In genomic region chr21:33234618-33235520, GRCh38 we compare ENCODE assay signal across 12 cellular contexts. TPM values are rescaled to one million over a fixed set of nuclear protein-coding genes. Genes with fewer than 3 reads are reported as not detected.
DNase-seq lines count a peak whose midpoint lies in the region; ATAC-seq, FAIRE-seq and TF ChIP-seq lines count a peak whose summit lies in the region.
"Had no signal": no experiment of that assay in that cellular context is flagged by ENCODE, and none has a peak within 500 bp of the region (broad histone marks: within the 10 kb centered on the region; RNA-seq: fewer than 3 reads in every experiment).

No MANE protein-coding gene starts in this region.

- intact Hi-C loops in endothelial cell of umbilical vein (cut with micrococcal nuclease): no loop called here
- intact Hi-C loops in prostate gland (cut with DNase I): no loop called here

- CTCF ChIA-PET in activated naive CD4-positive, alpha-beta T cell treated with anti-CD3 and anti-CD28 coated beads, Interleukin-2, amount 10 ng/mL, durations not matched to agents 7 days and 5 days (lab: Charles Lee): no interaction called here
- CTCF ChIA-PET in endothelial cell of umbilical vein (lab: Charles Lee): interaction anchor here (1.5 kb wide), 1 partner anchor 35 kb away, joined by 4 read pairs; no protein-coding TSS in a partner anchor

- peak; percentile 8 for ATAC-seq in stimulated activated naive CD8-positive, alpha-beta T cell treated with anti-CD3 and anti-CD28 coated beads, Interleukin-15, amount 100 ng/mL, for 72 hours
- ATAC-seq: upper lobe of right lung had no signal

- no peaks in the 10 kb centered on the region for H3K27me3 Mint-ChIP-seq in activated naive CD4-positive, alpha-beta T cell treated with anti-CD3 and anti-CD28 coated beads, Interleukin-2, amount 50 U/mL, for 24 hours
- H3K27me3 Mint-ChIP-seq in activated naive CD4-positive, alpha-beta T cell treated with anti-CD3 and anti-CD28 coated beads, Interleukin-2, amount 10 ng/mL, durations not matched to agents 7 days and 5 days: no peaks in the 10 kb centered on the region
- H3K27me3 Mint-ChIP-seq in stimulated activated naive CD8-positive, alpha-beta T cell treated with anti-CD3 and anti-CD28 coated beads, Interleukin-15, amount 100 ng/mL, for 72 hours: no peaks in the 10 kb centered on the region

- TSS peak; percentile 77 for BruUV-seq in endothelial cell of umbilical vein (replicated peaks; lab: Mats Ljungman, UMichigan)

- DNase-seq in activated naive CD4-positive, alpha-beta T cell treated with anti-CD3 and anti-CD28 coated beads, Interleukin-2, amount 10 ng/mL, durations not matched to agents 7 days and 5 days: no peak
- DNase-seq in NB4 (ENCODE audit: low read depth): no peak
- no peak for DNase-seq in endothelial cell of umbilical vein (ENCODE audit: low read depth, low spot score)
- no peak for DNase-seq in stimulated activated naive CD8-positive, alpha-beta T cell treated with anti-CD3 and anti-CD28 coated beads, Interleukin-15, amount 100 ng/mL, for 72 hours
- no peak for DNase-seq in prostate gland (ENCODE audit: low spot score)
- DNase-seq in cortex of kidney (lab: John Stamatoyannopoulos, UW): no peak
- DNase-seq in T-helper 1 cell: no peak
- DNase-seq: NCI-H1092 treated with DMSO at 0.1 percent for 48 hours, NCI-H2227 treated with DMSO at 0.1 percent for 48 hours, PC-9, upper lobe of right lung had no signal

- no peaks in the 10 kb centered on the region for H4K20me1 ChIP-seq in endothelial cell of umbilical vein (replicated peaks; ENCODE audit: control insufficient read depth, extremely low read depth, insufficient read depth, low read length)

- H3K27ac ChIP-seq in endothelial cell of umbilical vein (ENCODE audit: insufficient read depth, low read depth, low read length) (no peak overlapping the region), prostate gland (no peak overlapping the region)
- H3K27ac ChIP-seq: PC-9, upper lobe of right lung had no signal

- peaks cover 58% of the 10 kb centered on the region for H3K79me2 ChIP-seq in endothelial cell of umbilical vein (ENCODE audit: control insufficient read depth, insufficient read depth, low read length)

- H2AFZ ChIP-seq in endothelial cell of umbilical vein (ENCODE audit: low read depth, low read length): no peak overlapping the region
- H2AFZ ChIP-seq: PC-9 had no signal

- H3K36me3 Mint-ChIP-seq in activated naive CD4-positive, alpha-beta T cell treated with anti-CD3 and anti-CD28 coated beads, Interleukin-2, amount 50 U/mL, for 24 hours: peaks cover 22% of the 10 kb centered on the region
- H3K36me3 Mint-ChIP-seq in activated naive CD4-positive, alpha-beta T cell treated with anti-CD3 and anti-CD28 coated beads, Interleukin-2, amount 10 ng/mL, durations not matched to agents 7 days and 5 days: peaks cover 58% of the 10 kb centered on the region

- H3K9me3 ChIP-seq in endothelial cell of umbilical vein (replicated peaks; ENCODE audit: control insufficient read depth, insufficient read depth, low read length) (no peaks in the 10 kb centered on the region), prostate gland (no peaks in the 10 kb centered on the region)
- H3K9me3 ChIP-seq: upper lobe of right lung had no signal

- FAIRE-seq in endothelial cell of umbilical vein (lab: Jason Lieb, UNC): no peak

- H3K4me1 ChIP-seq in endothelial cell of umbilical vein (ENCODE audit: control insufficient read depth, extremely low read depth, insufficient read depth, low read length): peaks cover 41% of the 10 kb centered on the region
- no peaks in the 10 kb centered on the region for H3K4me1 ChIP-seq in prostate gland (replicated peaks)

- H3K27ac Mint-ChIP-seq in activated naive CD4-positive, alpha-beta T cell treated with anti-CD3 and anti-CD28 coated beads, Interleukin-2, amount 50 U/mL, for 24 hours: peak overlapping the region; percentile 94
- no peak overlapping the region for H3K27ac Mint-ChIP-seq in activated naive CD4-positive, alpha-beta T cell treated with anti-CD3 and anti-CD28 coated beads, Interleukin-2, amount 10 ng/mL, durations not matched to agents 7 days and 5 days
- no peak overlapping the region for H3K27ac Mint-ChIP-seq in stimulated activated naive CD8-positive, alpha-beta T cell treated with anti-CD3 and anti-CD28 coated beads, Interleukin-15, amount 100 ng/mL, for 72 hours

- H3K4me3 ChIP-seq in NB4 (ENCODE audit: low read depth, low read length): no peak overlapping the region
- no peak overlapping the region for H3K4me3 ChIP-seq in endothelial cell of umbilical vein (replicated peaks in 1 of 3; ENCODE audit: insufficient read depth in 1 of 3, low read depth in 1 of 3, low read length in 3 of 3)
- H3K4me3 ChIP-seq in prostate gland: no peak overlapping the region
- H3K4me3 ChIP-seq: PC-9, upper lobe of right lung had no signal

- no peak overlapping the region for H3K9ac ChIP-seq in endothelial cell of umbilical vein (replicated peaks; ENCODE audit: extremely low read depth, insufficient read depth, low read length)

- TF ChIP-seq POLR2A in NB4 (IDR thresholded peaks at IDR 0.05; ENCODE audit: extremely low read depth, insufficient read length) (peak; percentile 13), endothelial cell of umbilical vein (IDR thresholded peaks at IDR 0.05; ENCODE audit: low read depth, low read length) (no peak), prostate gland (IDR thresholded peaks at IDR 0.05) (no peak)

- peak overlapping the region; percentile 76 for H3K4me3 Mint-ChIP-seq in activated naive CD4-positive, alpha-beta T cell treated with anti-CD3 and anti-CD28 coated beads, Interleukin-2, amount 50 U/mL, for 24 hours
- no peak overlapping the region for H3K4me3 Mint-ChIP-seq in activated naive CD4-positive, alpha-beta T cell treated with anti-CD3 and anti-CD28 coated beads, Interleukin-2, amount 10 ng/mL, durations not matched to agents 7 days and 5 days
- no peak overlapping the region for H3K4me3 Mint-ChIP-seq in stimulated activated naive CD8-positive, alpha-beta T cell treated with anti-CD3 and anti-CD28 coated beads, Interleukin-15, amount 100 ng/mL, for 72 hours

- dilution Hi-C loops in endothelial cell of umbilical vein (cut with MboI; ENCODE audit: extremely low pct_ligation_motif_present, low sequenced_read_pairs): no loop called here

- H3K27me3 ChIP-seq in endothelial cell of umbilical vein (ENCODE audit: control insufficient read depth in 2 of 2, insufficient read depth in 2 of 2, low read length in 2 of 2): no peaks in the 10 kb centered on the region
- H3K27me3 ChIP-seq in prostate gland (replicated peaks; ENCODE audit: insufficient read depth): no peaks in the 10 kb centered on the region
- H3K27me3 ChIP-seq: upper lobe of right lung had no signal

- 91% methylated on average over 3 of the region's 3 CpGs for WGBS in prostate gland

- H3K36me3 ChIP-seq in endothelial cell of umbilical vein (ENCODE audit: control insufficient read depth in 2 of 2, extremely low read depth in 1 of 2, insufficient read depth in 2 of 2, low read length in 2 of 2) (no peaks in the 10 kb centered on the region), prostate gland (no peaks in the 10 kb centered on the region)
- H3K36me3 ChIP-seq: upper lobe of right lung had no signal

- H3K9me1 ChIP-seq in endothelial cell of umbilical vein (replicated peaks; ENCODE audit: control insufficient read depth, extremely low read depth, insufficient read depth, low read length): no peaks in the 10 kb centered on the region

- POLR2A ChIA-PET in endothelial cell of umbilical vein (lab: Charles Lee): no interaction called here

- no peaks in the 10 kb centered on the region for H3K9me3 Mint-ChIP-seq in activated naive CD4-positive, alpha-beta T cell treated with anti-CD3 and anti-CD28 coated beads, Interleukin-2, amount 50 U/mL, for 24 hours
- H3K9me3 Mint-ChIP-seq in activated naive CD4-positive, alpha-beta T cell treated with anti-CD3 and anti-CD28 coated beads, Interleukin-2, amount 10 ng/mL, durations not matched to agents 7 days and 5 days: no peaks in the 10 kb centered on the region
- H3K9me3 Mint-ChIP-seq in stimulated activated naive CD8-positive, alpha-beta T cell treated with anti-CD3 and anti-CD28 coated beads, Interleukin-15, amount 100 ng/mL, for 72 hours: no peaks in the 10 kb centered on the region

- no peak overlapping the region for H3K4me2 ChIP-seq in endothelial cell of umbilical vein (ENCODE audit: insufficient read depth, low read length)
- H3K4me2 ChIP-seq: PC-9 had no signal

- H3K4me1 Mint-ChIP-seq in activated naive CD4-positive, alpha-beta T cell treated with anti-CD3 and anti-CD28 coated beads, Interleukin-2, amount 50 U/mL, for 24 hours: peaks cover 87% of the 10 kb centered on the region
- H3K4me1 Mint-ChIP-seq in activated naive CD4-positive, alpha-beta T cell treated with anti-CD3 and anti-CD28 coated beads, Interleukin-2, amount 10 ng/mL, durations not matched to agents 7 days and 5 days: peaks cover 69% of the 10 kb centered on the region
- H3K4me1 Mint-ChIP-seq in stimulated activated naive CD8-positive, alpha-beta T cell treated with anti-CD3 and anti-CD28 coated beads, Interleukin-15, amount 100 ng/mL, for 72 hours: peaks cover 79% of the 10 kb centered on the region

- no peak for TF ChIP-seq CTCF in NB4 (IDR thresholded peaks at IDR 0.05; ENCODE audit: low read depth, low read length)
- TF ChIP-seq CTCF in endothelial cell of umbilical vein (IDR thresholded peaks at IDR 0.05; ENCODE audit: extremely low read depth in 1 of 2, insufficient read depth in 1 of 2, low read depth in 1 of 2, low read length in 2 of 2): no peak
- TF ChIP-seq CTCF in prostate gland (IDR thresholded peaks at IDR 0.05): no peak

RNA-seq across cellular contexts. Expression of gene IFNAR2, which starts 5.1 kb away (rescaled TPM):
- total RNA-seq in endothelial cell of umbilical vein (37.0 and 42.1 TPM in 2 replicates), prostate gland (1 to 10 TPM; 5.7 to 7.0 TPM)
- polyA plus RNA-seq in endothelial cell of umbilical vein: 19.8 and 22.8 TPM in 2 replicates
- 29.7 and 31.4 TPM in 2 replicates for polyA plus RNA-seq in endothelial cell of umbilical vein (2011; cell fraction: cytosol; rRNA removed)
- polyA plus RNA-seq in endothelial cell of umbilical vein (2011; cell fraction: nucleus; rRNA removed): 23.2 and 27.8 TPM in 2 replicates
- 37.4 and 42.8 TPM in 2 replicates for polyA plus RNA-seq in endothelial cell of umbilical vein (2012)
- polyA minus RNA-seq in endothelial cell of umbilical vein: 33.0 and 44.7 TPM in 2 replicates
- polyA minus RNA-seq in endothelial cell of umbilical vein (2011; cell fraction: cytosol; rRNA and poly(A)+ RNA removed): 7.1 TPM
- 17.0 and 28.1 TPM in 2 replicates for polyA minus RNA-seq in endothelial cell of umbilical vein (2011; cell fraction: nucleus; rRNA and poly(A)+ RNA removed)

RNA-seq across cellular contexts. Expression of gene IL10RB, which starts 31.3 kb away (rescaled TPM):
- total RNA-seq in endothelial cell of umbilical vein: 21.7 and 21.9 TPM in 2 replicates
- 22.5 and 31.4 TPM in 2 replicates for polyA plus RNA-seq in endothelial cell of umbilical vein
- 30.4 and 32.8 TPM in 2 replicates for polyA plus RNA-seq in endothelial cell of umbilical vein (2011; cell fraction: cytosol; rRNA removed)
- 19.5 and 19.8 TPM in 2 replicates for polyA plus RNA-seq in endothelial cell of umbilical vein (2011; cell fraction: nucleus; rRNA removed)
- 20.9 and 22.1 TPM in 2 replicates for polyA plus RNA-seq in endothelial cell of umbilical vein (2012)
- polyA minus RNA-seq in endothelial cell of umbilical vein: 53.8 and 54.0 TPM in 2 replicates
- polyA minus RNA-seq in endothelial cell of umbilical vein (2011; cell fraction: cytosol; rRNA and poly(A)+ RNA removed): 14.3 TPM
- 12.0 and 16.7 TPM in 2 replicates for polyA minus RNA-seq in endothelial cell of umbilical vein (2011; cell fraction: nucleus; rRNA and poly(A)+ RNA removed)
- total RNA-seq in prostate gland: 10 to 100 TPM; 29.3 to 30.8 TPM
